Comparison of ENCODE assay signal across 9 cellular contexts in the genomic region with DNA sequence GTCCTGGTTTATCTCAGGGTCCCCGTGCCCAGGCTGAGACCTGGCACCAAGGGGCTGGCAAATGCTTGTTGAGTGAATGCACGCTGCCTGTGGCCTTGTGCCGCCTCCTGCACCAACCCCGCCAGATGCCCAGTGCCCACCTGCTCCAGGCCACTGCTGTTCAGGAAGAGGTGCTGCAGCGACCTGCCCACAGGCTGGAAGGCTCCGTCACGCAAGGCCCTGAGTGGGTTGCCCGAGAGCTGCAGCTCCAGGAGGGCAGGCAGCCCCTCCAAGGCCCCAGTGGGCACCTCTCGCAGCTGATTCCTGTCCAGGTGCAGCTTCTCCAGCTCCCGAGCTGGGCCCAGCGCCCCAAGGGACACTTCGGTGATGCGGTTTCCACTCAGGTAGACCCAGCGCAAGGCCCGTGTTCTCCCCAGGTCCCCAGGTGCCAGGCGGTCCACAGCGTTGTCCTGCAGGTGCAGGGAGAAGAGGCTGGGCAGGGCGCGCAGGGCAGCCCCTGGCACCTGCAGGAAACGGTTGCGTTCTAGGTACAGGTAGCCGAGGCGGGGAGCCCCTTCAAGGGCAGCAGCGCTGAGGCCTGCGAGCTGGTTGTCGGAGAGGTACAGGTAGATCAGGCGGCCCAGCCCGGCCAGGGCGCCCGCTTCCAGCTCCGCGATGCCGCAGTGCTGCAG. TPM values are rescaled to one million over a fixed set of nuclear protein-coding genes. Genes with fewer than 3 reads are reported as not detected.
DNase-seq lines count a peak whose midpoint lies in the region; ATAC-seq and TF ChIP-seq lines count a peak whose summit lies in the region.
"Had no signal": no experiment of that assay in that cellular context is flagged by ENCODE, and none has a peak within 500 bp of the region (broad histone marks: within the 10 kb centered on the region; RNA-seq: fewer than 3 reads in every experiment).

No MANE protein-coding gene starts in this region.

- no peaks in the 10 kb centered on the region for H3K36me3 ChIP-seq in OCI-LY7 (ENCODE audit: insufficient read depth, low read length)
- no peaks in the 10 kb centered on the region for H3K36me3 ChIP-seq in trophoblast cell (ENCODE audit: control insufficient read depth in 1 of 2, insufficient read depth in 2 of 2, low read length in 2 of 2)
- H3K36me3 ChIP-seq: MG63 had no signal

- CTCF ChIA-PET in OCI-LY7 (lab: Charles Lee; ENCODE audit: unreplicated experiment), result interaction anchor here (0.6 to 2.0 kb wide), 5 partner anchors 45 to 430 kb away, joined by 3 to 10 read pairs (median 3); no protein-coding TSS in a partner anchor

- H3K4me1 ChIP-seq in OCI-LY7 (ENCODE audit: insufficient read depth, low read length, poor library complexity, severe bottlenecking) (peaks cover 9% of the 10 kb centered on the region), trophoblast cell (ENCODE audit: control insufficient read depth in 1 of 2, insufficient read depth in 2 of 2, low read length in 2 of 2) (peaks cover 14 to 15% of the 10 kb centered on the region in 2 experiments)

- no peak overlapping the region for H2BK5ac ChIP-seq in trophoblast cell (ENCODE audit: low read depth, low read length, poor library complexity)

- H2AFZ ChIP-seq in OCI-LY7 (ENCODE audit: low read length), result peak overlapping the region; percentile 10; the same call in 1 of the 2 replicates
- no peak overlapping the region for H2AFZ ChIP-seq in trophoblast cell (ENCODE audit: insufficient read depth, low read length, poor library complexity)

- no peak overlapping the region for H3K18ac ChIP-seq in trophoblast cell (ENCODE audit: low read length)

- no peak overlapping the region for H3K9ac ChIP-seq in trophoblast cell (ENCODE audit: low read length)

- peak overlapping the region; percentile 10 for H4K8ac ChIP-seq in trophoblast cell (ENCODE audit: low read depth, low read length)

- H3K9me3 ChIP-seq in OCI-LY7 (ENCODE audit: low read length), result no peaks in the 10 kb centered on the region
- H3K9me3 ChIP-seq in trophoblast cell (ENCODE audit: insufficient read depth, low read depth, low read length), result no peaks in the 10 kb centered on the region
- H3K9me3 ChIP-seq: MG63 had no signal

- H3K79me1 ChIP-seq in trophoblast cell (ENCODE audit: low read length), result peaks cover 11% of the 10 kb centered on the region

- H4K12ac ChIP-seq in trophoblast cell (ENCODE audit: low read depth, low read length), result no peak overlapping the region

- H4K20me1 ChIP-seq in OCI-LY7 (ENCODE audit: insufficient read depth, low read length), result no peaks in the 10 kb centered on the region

- no peak overlapping the region for H2BK12ac ChIP-seq in trophoblast cell (ENCODE audit: low read length)

- H3K4ac ChIP-seq in trophoblast cell (ENCODE audit: low read depth, low read length), result no peak overlapping the region

- no peak overlapping the region for H3K23ac ChIP-seq in trophoblast cell (ENCODE audit: low read length)

- no peak overlapping the region for H3K14ac ChIP-seq in trophoblast cell (ENCODE audit: low read length)

- no peaks in the 10 kb centered on the region for H3K9me2 ChIP-seq in OCI-LY7 (ENCODE audit: insufficient read depth, low read length)

- TF ChIP-seq CTCF in OCI-LY7 (conservative IDR thresholded peaks at IDR 0.05; ENCODE audit: low read length), result no peak

- ATAC-seq in HG02623 (IDR thresholded peaks at IDR 0.05; ENCODE audit: unreplicated experiment) (no peak), HG03095 (IDR thresholded peaks at IDR 0.05; ENCODE audit: unreplicated experiment) (no peak), GM21360 (IDR thresholded peaks at IDR 0.05; ENCODE audit: unreplicated experiment) (no peak)

- H2AK5ac ChIP-seq in trophoblast cell (ENCODE audit: low read length), result no peak overlapping the region

- DNase-seq in DMS79 treated with DMSO at 0.1 percent for 48 hours (lab: John Stamatoyannopoulos, UW) (peak; percentile 34), OCI-LY7 (ENCODE audit: low spot score) (no peak), epithelial cell of prostate (ENCODE audit: low read depth, low spot score) (no peak), trophoblast cell (no peak), HuH-7 (ENCODE audit: low spot score) (no peak)
- DNase-seq: MG63 had no signal

- no peaks in the 10 kb centered on the region for H3K27me3 ChIP-seq in trophoblast cell (ENCODE audit: insufficient read depth, low read length)
- H3K27me3 ChIP-seq: MG63 had no signal

- H3K4me3 ChIP-seq in OCI-LY7 (ENCODE audit: low read depth, low read length, poor library complexity, severe bottlenecking) (no peak overlapping the region), trophoblast cell (ENCODE audit: low read depth, low read length) (peak overlapping the region; percentile 58)
- H3K4me3 ChIP-seq: MG63 had no signal

- H3K79me2 ChIP-seq in OCI-LY7 (ENCODE audit: insufficient read depth, low read depth, low read length), result no peaks in the 10 kb centered on the region
- H3K79me2 ChIP-seq in trophoblast cell (ENCODE audit: control insufficient read depth, insufficient read depth, low read length, poor library complexity), result no peaks in the 10 kb centered on the region

- H3K27ac ChIP-seq in OCI-LY7 (ENCODE audit: low read depth, low read length, poor library complexity, severe bottlenecking), result no peak overlapping the region
- H3K27ac ChIP-seq in epithelial cell of prostate, result peak overlapping the region; percentile 47
- H3K27ac ChIP-seq in trophoblast cell (ENCODE audit: low read depth, low read length), result no peak overlapping the region

- POLR2A ChIA-PET in OCI-LY7 (lab: Charles Lee), result interaction anchor here (0.5 to 1.1 kb wide), 3 partner anchors 49 to 328 kb away, joined by 3 read pairs; a partner anchor contains a TSS

- H4K91ac ChIP-seq in trophoblast cell (ENCODE audit: low read depth, low read length), result no peak overlapping the region

- BruUV-seq in OCI-LY7 (replicated peaks; lab: Mats Ljungman, UMichigan), result no TSS peak

- H2BK120ac ChIP-seq in trophoblast cell (ENCODE audit: insufficient read depth, low read length, poor library complexity), result no peak overlapping the region

- intact Hi-C loops in OCI-LY7 (cut with micrococcal nuclease; ENCODE audit: unreplicated experiment), result loop anchor here (1.0 kb wide), 1 partner anchor 315 kb away; no protein-coding TSS in a partner anchor

- H3K4me2 ChIP-seq in OCI-LY7 (ENCODE audit: low read length) (peak overlapping the region; percentile 43; the same call in 1 of the 2 replicates), trophoblast cell (ENCODE audit: low read length) (peak overlapping the region; percentile 83)

- no CpG with 5 or more reads among the region's 33 CpGs for WGBS in trophoblast cell (ENCODE audit: extremely low coverage, insufficient coverage, insufficient read length)

RNA-seq across cellular contexts. Expression of a gene that starts 3.6 kb away (rescaled TPM):
- total RNA-seq in OCI-LY7 (2014; rRNA removed; shearing (Covaris generic)), result 0.26 and 0.60 TPM in 2 replicates
- 0.42 TPM in 1 of 2 replicates, not detected in the other for total RNA-seq in OCI-LY7 (2022)
- polyA plus RNA-seq in trophoblast cell (2013), result 0.19 and 0.27 TPM in 2 replicates

RNA-seq across cellular contexts. Expression of a gene that starts 32.1 kb away (rescaled TPM):
- 23.3 and 28.1 TPM in 2 replicates for total RNA-seq in OCI-LY7 (2014; rRNA removed; shearing (Covaris generic))
- total RNA-seq in OCI-LY7 (2022), result 25.6 and 33.4 TPM in 2 replicates
- 9.8 and 10.5 TPM in 2 replicates for polyA plus RNA-seq in trophoblast cell (2013)

RNA-seq across cellular contexts. Expression of a gene that starts 48.8 kb away (rescaled TPM):
- total RNA-seq in OCI-LY7 (2014; rRNA removed; shearing (Covaris generic)), result 81.7 and 108 TPM in 2 replicates
- 119 and 128 TPM in 2 replicates for total RNA-seq in OCI-LY7 (2022)
- 75.2 TPM in 2 replicates for polyA plus RNA-seq in trophoblast cell (2013)
